Comparison of ENCODE assay signal across 12 cellular contexts in the genomic region with DNA sequence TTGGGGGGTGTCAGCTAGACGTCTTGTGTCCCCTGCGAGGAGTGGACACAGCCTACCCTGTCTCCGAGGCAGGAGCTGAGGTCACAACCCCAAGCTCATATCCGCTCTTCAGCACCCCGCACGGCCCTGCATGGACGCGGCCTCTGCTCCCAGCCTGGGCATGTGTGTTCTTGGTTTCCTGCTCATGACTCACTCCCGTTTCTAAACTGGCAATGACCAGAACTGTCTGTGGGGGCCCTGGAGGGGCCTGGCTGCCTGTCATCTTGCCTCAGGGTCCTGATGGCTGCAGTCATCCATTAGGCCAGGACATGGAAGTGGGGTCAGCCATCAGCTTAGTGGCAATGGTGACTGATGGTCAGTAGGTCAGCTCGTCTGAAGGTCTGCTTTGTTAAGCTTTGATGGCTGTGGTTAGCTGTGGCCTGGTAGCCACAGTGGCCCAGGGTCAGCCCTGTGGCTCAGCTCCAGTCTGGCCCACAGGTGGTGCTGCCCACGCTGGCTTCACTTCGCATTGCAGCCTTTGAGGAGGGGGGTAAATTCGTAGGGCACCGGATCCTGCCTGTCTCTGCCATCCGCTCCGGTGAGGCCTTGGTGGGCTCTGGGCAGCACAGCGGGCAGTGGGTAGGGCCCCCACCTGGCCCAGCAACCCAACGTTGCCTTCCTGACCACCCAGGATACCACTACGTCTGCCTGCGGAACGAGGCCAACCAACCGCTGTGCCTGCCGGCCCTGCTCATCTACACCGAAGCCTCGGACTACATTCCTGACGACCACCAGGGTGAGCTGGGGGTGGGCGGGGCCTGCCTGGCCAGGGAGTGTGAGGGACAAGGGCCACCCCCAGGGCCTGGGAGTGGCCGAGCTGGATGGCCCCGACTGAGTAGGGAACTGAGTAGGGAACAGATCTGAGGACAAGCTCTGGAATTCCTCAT. TPM values are rescaled to one million over a fixed set of nuclear protein-coding genes. Genes with fewer than 3 reads are reported as not detected.
DNase-seq lines count a peak whose midpoint lies in the region; ATAC-seq and TF ChIP-seq lines count a peak whose summit lies in the region.
"Had no signal": no experiment of that assay in that cellular context is flagged by ENCODE, and none has a peak within 500 bp of the region (broad histone marks: within the 10 kb centered on the region; RNA-seq: fewer than 3 reads in every experiment).

No MANE protein-coding gene starts in this region.

- H3K4me3 ChIP-seq in right cardiac atrium (ENCODE audit: low read length) = no peak overlapping the region
- H3K4me3 ChIP-seq in fibroblast of mammary gland (ENCODE audit: control insufficient read depth, low read depth, low read length) = no peak overlapping the region
- H3K4me3 ChIP-seq in upper lobe of right lung = no peak overlapping the region
- H3K4me3 ChIP-seq: A549, ascending aorta had no signal

- peaks cover 68% of the 10 kb centered on the region for H3K36me3 ChIP-seq in upper lobe of right lung

- H3K4me1 ChIP-seq in right cardiac atrium (ENCODE audit: control insufficient read depth, insufficient read depth, low read length) (no peaks in the 10 kb centered on the region), upper lobe of right lung (peaks cover 13% of the 10 kb centered on the region)

- H3K27me3 ChIP-seq in right cardiac atrium (ENCODE audit: control insufficient read depth, insufficient read depth) (no peaks in the 10 kb centered on the region), upper lobe of right lung (no peaks in the 10 kb centered on the region)
- H3K27me3 ChIP-seq: ascending aorta had no signal

- H3K27ac ChIP-seq in right cardiac atrium (ENCODE audit: low read length) = no peak overlapping the region
- H3K27ac ChIP-seq in upper lobe of right lung = no peak overlapping the region
- H3K27ac ChIP-seq: A549, ascending aorta had no signal

- WGBS in right cardiac atrium = 80% methylated on average over 29 of the region's 29 CpGs

- intact Hi-C loops in right cardiac atrium (cut with DNase I) = no loop called here
- intact Hi-C loops in Right ventricle myocardium inferior (cut with DNase I) = no loop called here
- intact Hi-C loops in upper lobe of right lung (cut with DNase I) = no loop called here
- intact Hi-C loops in posterior vena cava (cut with DNase I) = no loop called here
- intact Hi-C loops in sciatic nerve (cut with DNase I) = no loop called here

- DNase-seq in right cardiac atrium (peak in 2 of 3 donors; percentile 56 to 64), Right ventricle myocardium inferior (ENCODE audit: missing footprints) (no peak), fibroblast of mammary gland (ENCODE audit: low read depth) (peak; percentile 51), upper lobe of right lung (peak; percentile 65), posterior vena cava (ENCODE audit: low spot score) (no peak), sciatic nerve (ENCODE audit: low spot score) (no peak)
- DNase-seq: DND-41, NCI-H187, OCI-M1 had no signal

- ATAC-seq in right cardiac atrium (no peak), Right ventricle myocardium inferior (no peak), upper lobe of right lung (no peak), sciatic nerve (no peak)
- ATAC-seq: esophagus mucosa had no signal

- TF ChIP-seq CTCF in fibroblast of mammary gland (conservative IDR thresholded peaks at IDR 0.05; ENCODE audit: control insufficient read depth, insufficient read depth, low read depth, low read length) = no peak
- TF ChIP-seq CTCF in upper lobe of right lung (IDR thresholded peaks at IDR 0.05) = no peak

- no peaks in the 10 kb centered on the region for H3K9me3 ChIP-seq in right cardiac atrium (ENCODE audit: control insufficient read depth, low read length)
- no peaks in the 10 kb centered on the region for H3K9me3 ChIP-seq in upper lobe of right lung
- H3K9me3 ChIP-seq: A549, ascending aorta had no signal

RNA-seq across cellular contexts. Expression of a gene that starts 12.0 kb away (rescaled TPM):
- total RNA-seq in right cardiac atrium = 10 to 100 TPM; 10.9 to 14.2 (median 13.7) TPM
- 7.9 TPM for polyA plus RNA-seq in right cardiac atrium
- total RNA-seq in Right ventricle myocardium inferior = 10.9 TPM
- total RNA-seq in upper lobe of right lung = 32.4 TPM
- 10 to 100 TPM; 26.1 to 28.3 TPM for total RNA-seq in posterior vena cava
- 23.6 TPM for total RNA-seq in sciatic nerve

RNA-seq across cellular contexts. Expression of a gene that starts 16.5 kb away (rescaled TPM):
- total RNA-seq in right cardiac atrium (100 to 1,000 TPM in 2 of 4 donors, 10 to 100 TPM in 2; 75.3 to 146 (median 105) TPM), Right ventricle myocardium inferior (129 TPM), upper lobe of right lung (76.5 TPM), posterior vena cava (100 to 1,000 TPM; 102 to 190 TPM), sciatic nerve (48.8 TPM)
- polyA plus RNA-seq in right cardiac atrium = 99.9 TPM

RNA-seq across cellular contexts. Expression of a gene that starts 21.2 kb away (rescaled TPM):
- total RNA-seq in right cardiac atrium (100 to 1,000 TPM in 3 of 4 donors, 10 to 100 TPM in 1; 87.5 to 135 (median 111) TPM), Right ventricle myocardium inferior (89.1 TPM), upper lobe of right lung (58.9 TPM), posterior vena cava (10 to 100 TPM; 49.6 to 57.3 TPM), sciatic nerve (47.4 TPM)
- polyA plus RNA-seq in right cardiac atrium = 164 TPM

RNA-seq across cellular contexts. Expression of a gene that starts 22.4 kb away (rescaled TPM):
- 10 to 100 TPM; 31.3 to 41.7 (median 38.5) TPM for total RNA-seq in right cardiac atrium
- polyA plus RNA-seq in right cardiac atrium = 35.2 TPM
- total RNA-seq in Right ventricle myocardium inferior = 28.6 TPM
- 38.6 TPM for total RNA-seq in upper lobe of right lung
- 10 to 100 TPM; 23.2 to 27.5 TPM for total RNA-seq in posterior vena cava
- 34.4 TPM for total RNA-seq in sciatic nerve

RNA-seq across cellular contexts. Expression of a gene that starts 22.4 kb away (rescaled TPM):
- 10 to 100 TPM; 33.5 to 70.3 (median 64.4) TPM for total RNA-seq in right cardiac atrium
- 173 TPM for polyA plus RNA-seq in right cardiac atrium
- total RNA-seq in Right ventricle myocardium inferior = 50.6 TPM
- total RNA-seq in upper lobe of right lung = 53.9 TPM
- total RNA-seq in posterior vena cava = 10 to 100 TPM; 50.6 to 56.7 TPM
- total RNA-seq in sciatic nerve = 56.2 TPM

Comparison
In these comparisons a context has a peak if more than half of its experiments do, and no peak if none do; other contexts are left out.
1. DNase-seq: peak in right cardiac atrium (2 of 3), fibroblast of mammary gland (single experiment) and upper lobe of right lung (single experiment); none in Right ventricle myocardium inferior (single experiment), posterior vena cava (single experiment) and sciatic nerve (single experiment).